ENCODE assay signal across 1 cellular context in genomic region chr2:45280801-45281200, GRCh38.
TF ChIP-seq lines count a peak whose summit lies in the region.

No MANE protein-coding gene starts in this region.

TF ChIP-seq in GM23338, 12 proteins besides CTCF, POLR2A, EP300 and RAD21 (continued from another document):
- TF ChIP-seq ZNF462 (CRISPR knock-in tag; IDR thresholded peaks at IDR 0.05): no peak
